8 cellular contexts compared by ENCODE assay signal in the genomic region with DNA sequence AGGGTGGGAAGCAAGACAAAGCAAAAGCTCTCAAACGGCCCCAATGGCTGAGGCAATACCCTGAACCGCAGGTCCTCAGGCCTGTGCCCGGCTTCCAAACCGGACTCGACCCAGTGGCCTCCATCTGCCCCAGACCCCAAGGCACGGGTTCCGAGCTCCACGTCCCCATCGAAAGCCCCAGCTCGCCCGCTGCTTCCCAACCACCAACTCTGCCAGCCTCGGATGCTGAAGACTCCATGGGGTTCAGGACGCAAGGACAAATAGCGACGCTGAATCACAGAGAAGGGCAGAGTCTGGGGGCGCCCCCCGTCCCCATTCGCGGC. TPM values are rescaled to one million over a fixed set of nuclear protein-coding genes. Genes with fewer than 3 reads are reported as not detected.
DNase-seq lines count a peak whose midpoint lies in the region; ATAC-seq and TF ChIP-seq lines count a peak whose summit lies in the region.

No MANE protein-coding gene starts in this region.

- DNase-seq in HFFc6 = no peak
- no peak for DNase-seq in activated T-cell treated with anti-CD3 and anti-CD28 coated beads, Interleukin-2, amount 50 U/mL, for 72 hours
- no peak for DNase-seq in SIG-M5 treated with dmso at 0.1 percent for 504 hours (lab: John Stamatoyannopoulos, UW; ENCODE audit: unreplicated experiment)
- no peak for DNase-seq in CD1c-positive myeloid dendritic cell (ENCODE audit: extremely low spot score)

- no peak for ATAC-seq in activated T-cell treated with anti-CD3 and anti-CD28 coated beads, Interleukin-2, amount 50 U/mL, for 72 hours (replicated peaks in 1 of 2)
- no peak for ATAC-seq in stimulated activated memory B cell treated with anti-CD40 and anti-IgM and Interleukin-4, amounts not matched to agents 10 μg/mL and 1 μg/mL and 100 μg/mL, for 72 hours
- ATAC-seq in HG02973 (IDR thresholded peaks at IDR 0.05; ENCODE audit: unreplicated experiment) = no peak
- no peak for ATAC-seq in HG03159 (IDR thresholded peaks at IDR 0.05; ENCODE audit: unreplicated experiment)

- H3K9me3 Mint-ChIP-seq in HFFc6 = peaks cover 4% of the 10 kb centered on the region
- peaks cover 0 to under 1% of the 10 kb centered on the region in 2 donors for H3K9me3 Mint-ChIP-seq in activated T-cell treated with anti-CD3 and anti-CD28 coated beads, Interleukin-2, amount 50 U/mL, for 72 hours
- no peaks in the 10 kb centered on the region for H3K9me3 Mint-ChIP-seq in stimulated activated memory B cell treated with anti-CD40 and anti-IgM and Interleukin-4, amounts not matched to agents 10 μg/mL and 1 μg/mL and 100 μg/mL, for 72 hours

- H3K4me1 Mint-ChIP-seq in HFFc6 (ENCODE audit: low read depth) = peaks cover 36% of the 10 kb centered on the region
- peaks cover 70% of the 10 kb centered on the region for H3K4me1 Mint-ChIP-seq in activated T-cell treated with anti-CD3 and anti-CD28 coated beads, Interleukin-2, amount 50 U/mL, for 72 hours (ENCODE audit: low read depth)
- peaks cover 65% of the 10 kb centered on the region for H3K4me1 Mint-ChIP-seq in stimulated activated memory B cell treated with anti-CD40 and anti-IgM and Interleukin-4, amounts not matched to agents 10 μg/mL and 1 μg/mL and 100 μg/mL, for 72 hours

- TF ChIP-seq CTCF in HFFc6 (IDR thresholded peaks at IDR 0.05) = no peak

- no peaks in the 10 kb centered on the region; the same call in none of the 2 replicates for H3K27me3 Mint-ChIP-seq in HFFc6 (ENCODE audit: insufficient read depth)
- H3K27me3 Mint-ChIP-seq in activated T-cell treated with anti-CD3 and anti-CD28 coated beads, Interleukin-2, amount 50 U/mL, for 72 hours (ENCODE audit: low read depth) = no peaks in the 10 kb centered on the region
- no peaks in the 10 kb centered on the region for H3K27me3 Mint-ChIP-seq in stimulated activated memory B cell treated with anti-CD40 and anti-IgM and Interleukin-4, amounts not matched to agents 10 μg/mL and 1 μg/mL and 100 μg/mL, for 72 hours

- H3K27ac Mint-ChIP-seq in HFFc6 = peak overlapping the region; percentile 80
- H3K27ac Mint-ChIP-seq in activated T-cell treated with anti-CD3 and anti-CD28 coated beads, Interleukin-2, amount 50 U/mL, for 72 hours = peak overlapping the region; percentile 88
- peak overlapping the region; percentile 87 for H3K27ac Mint-ChIP-seq in stimulated activated memory B cell treated with anti-CD40 and anti-IgM and Interleukin-4, amounts not matched to agents 10 μg/mL and 1 μg/mL and 100 μg/mL, for 72 hours

- peak overlapping the region; percentile 97 for H3K4me3 Mint-ChIP-seq in HFFc6
- peak overlapping the region; percentile 94 to 96 for H3K4me3 Mint-ChIP-seq in activated T-cell treated with anti-CD3 and anti-CD28 coated beads, Interleukin-2, amount 50 U/mL, for 72 hours
- peak overlapping the region; percentile 91 for H3K4me3 Mint-ChIP-seq in stimulated activated memory B cell treated with anti-CD40 and anti-IgM and Interleukin-4, amounts not matched to agents 10 μg/mL and 1 μg/mL and 100 μg/mL, for 72 hours

- H3K4me3 ChIP-seq in iPS-11a (ENCODE audit: low read depth, low read length) = peak overlapping the region; percentile 87

- peaks cover under 1% of the 10 kb centered on the region for H3K36me3 Mint-ChIP-seq in HFFc6 (ENCODE audit: low read depth)
- H3K36me3 Mint-ChIP-seq in activated T-cell treated with anti-CD3 and anti-CD28 coated beads, Interleukin-2, amount 50 U/mL, for 72 hours (ENCODE audit: insufficient read depth in 2 of 2) = peaks cover 2% of the 10 kb centered on the region in 2 donors
- H3K36me3 Mint-ChIP-seq in stimulated activated memory B cell treated with anti-CD40 and anti-IgM and Interleukin-4, amounts not matched to agents 10 μg/mL and 1 μg/mL and 100 μg/mL, for 72 hours = peaks cover 18% of the 10 kb centered on the region

RNA-seq across cellular contexts. Expression of a gene that starts 0.6 kb away (rescaled TPM):
- total RNA-seq in HFFc6 (2021; fragmentation: NEBNext Ultra II Directional; extraction: Animal tissue kit (Norgen Biotek cat#: 25700)) = 100 to 1,000 TPM; 224 to 289 (median 250) TPM
- 100 to 1,000 TPM; 176 to 179 TPM for total RNA-seq in activated T-cell treated with anti-CD3 and anti-CD28 coated beads, Interleukin-2, amount 50 U/mL, for 72 hours

RNA-seq across cellular contexts. Expression of a gene that starts 9.2 kb away (rescaled TPM):
- 100 to 1,000 TPM; 193 to 237 (median 223) TPM for total RNA-seq in HFFc6 (2021; fragmentation: NEBNext Ultra II Directional; extraction: Animal tissue kit (Norgen Biotek cat#: 25700))
- 100 to 1,000 TPM; 251 to 308 TPM for total RNA-seq in activated T-cell treated with anti-CD3 and anti-CD28 coated beads, Interleukin-2, amount 50 U/mL, for 72 hours

RNA-seq across cellular contexts. Expression of a gene that starts 27.6 kb away (rescaled TPM):
- under 1 TPM; 0.28 to 0.74 (median 0.60) TPM for total RNA-seq in HFFc6 (2021; fragmentation: NEBNext Ultra II Directional; extraction: Animal tissue kit (Norgen Biotek cat#: 25700))
- 100 to 1,000 TPM; 235 to 236 TPM for total RNA-seq in activated T-cell treated with anti-CD3 and anti-CD28 coated beads, Interleukin-2, amount 50 U/mL, for 72 hours

RNA-seq across cellular contexts. Expression of a gene that starts 54.7 kb away (rescaled TPM):
- total RNA-seq in HFFc6 (2021; fragmentation: NEBNext Ultra II Directional; extraction: Animal tissue kit (Norgen Biotek cat#: 25700)) = 1 to 10 TPM; 4.6 to 8.1 (median 6.6) TPM
- total RNA-seq in activated T-cell treated with anti-CD3 and anti-CD28 coated beads, Interleukin-2, amount 50 U/mL, for 72 hours = 10 to 100 TPM; 34.3 to 37.1 TPM

Comparison
In these comparisons a context has a peak if more than half of its experiments do, and no peak if none do; other contexts are left out.
1. RNA of a gene that starts 27.6 kb away (total RNA-seq): 235 to 236 TPM in activated T-cell treated with anti-CD3 and anti-CD28 coated beads, Interleukin-2, amount 50 U/mL, for 72 hours; 0.28 to 0.74 TPM in HFFc6; every median in the first group is over 100 times any median in the second.
2. Peak in every context shown above with its lines, with median percentiles within 50 percentile points of each other: H3K27ac Mint-ChIP-seq and H3K4me3 Mint-ChIP-seq.